ENCODE assay signal across 29 cellular contexts in the genomic region with DNA sequence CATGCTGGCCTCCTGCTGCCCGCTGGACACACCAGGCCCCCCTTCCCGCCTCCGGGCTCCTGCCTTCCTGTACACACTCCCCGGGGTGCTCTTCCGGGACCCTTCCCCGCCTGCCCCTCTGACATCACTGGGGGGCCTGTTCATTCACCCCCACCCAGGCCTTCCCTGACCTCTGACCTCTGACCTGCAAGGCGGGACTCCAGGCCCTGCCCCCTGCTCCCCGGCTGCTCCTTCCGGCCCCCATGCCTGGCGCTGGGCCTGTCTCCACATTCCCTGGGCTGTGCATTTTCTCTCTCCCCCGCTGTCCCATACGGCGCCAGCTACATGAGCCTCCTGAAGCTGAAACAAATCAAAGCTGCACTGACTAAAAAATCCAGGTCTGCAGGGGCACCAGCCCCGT.
"Had no signal": no experiment of that assay in that cellular context is flagged by ENCODE, and none has a peak within 500 bp of the region (broad histone marks: within the 10 kb centered on the region; RNA-seq: fewer than 3 reads in every experiment).

No MANE protein-coding gene starts in this region.

- H3K9me3 Mint-ChIP-seq: activated CD4-positive, alpha-beta memory T cell treated with anti-CD3 and anti-CD28 coated beads, Interleukin-2, amount 10 ng/mL, durations not matched to agents 7 days and 5 days; activated naive CD4-positive, alpha-beta T cell treated with anti-CD3 and anti-CD28 coated beads, Interleukin-2, amount 50 U/mL, for 24 hours; activated naive CD8-positive, alpha-beta T cell treated with anti-CD3 and anti-CD28 coated beads, Interleukin-2, amount 10 ng/mL, durations not matched to agents 7 days and 5 days had no signal

- H3K27me3 ChIP-seq: ascending aorta had no signal

- H3K27ac ChIP-seq: ascending aorta, RWPE1, WERI-Rb-1 had no signal

- H3K4me3 ChIP-seq: ascending aorta had no signal

- DNase-seq: activated CD4-positive, alpha-beta memory T cell treated with anti-CD3 and anti-CD28 coated beads, Interleukin-2, amount 10 ng/mL, durations not matched to agents 7 days and 5 days; activated CD4-positive, alpha-beta T cell treated with anti-CD3 and anti-CD28 coated beads for 1 hour; activated CD4-positive, alpha-beta T cell treated with anti-CD3 and anti-CD28 coated beads for 48 hours; activated CD4-positive, CD25-positive, alpha-beta regulatory T cell; activated CD8-positive, alpha-beta memory T cell treated with anti-CD3 and anti-CD28 coated beads for 24 hours; activated CD8-positive, alpha-beta memory T cell treated with anti-CD3 and anti-CD28 coated beads, Interleukin-2, amount 10 ng/mL, durations not matched to agents 7 days and 5 days; activated CD8-positive, alpha-beta memory T cell treated with anti-CD3 and anti-CD28 coated beads, Interleukin-2, amount 50 U/mL, for 48 hours; activated effector memory CD4-positive, alpha-beta T cell treated with Interleukin-2 at 50 U/mL for 16 hours; activated naive CD8-positive, alpha-beta T cell treated with anti-CD3 and anti-CD28 coated beads, Interleukin-2, amount 10 ng/mL, durations not matched to agents 7 days and 5 days; activated T-cell treated with anti-CD3 and anti-CD28 coated beads, Interleukin-2, amount 50 U/mL, for 48 hours; amygdala; NCI-H1105; NCI-H1417 treated with DMSO at 0.1 percent for 48 hours; NCI-H1694; NCI-H1930; NCI-H2081 treated with DMSO at 0.1 percent for 48 hours; NCI-H345; NCI-H524 treated with DMSO at 0.1 percent for 48 hours; NK-92 treated with Interleukin-12 subunit alpha and Interleukin-12 subunit beta, amount 100 ng/mL, for 24 hours; PC-3; SIG-M5; SW 1271; T-helper 1 cell; T-helper 2 cell; T-helper 9 cell; WERI-Rb-1 had no signal

- H3K27ac Mint-ChIP-seq: activated CD4-positive, alpha-beta memory T cell treated with anti-CD3 and anti-CD28 coated beads, Interleukin-2, amount 10 ng/mL, durations not matched to agents 7 days and 5 days; activated CD8-positive, alpha-beta memory T cell treated with anti-CD3 and anti-CD28 coated beads, Interleukin-2, amount 10 ng/mL, durations not matched to agents 7 days and 5 days; activated naive CD4-positive, alpha-beta T cell treated with anti-CD3 and anti-CD28 coated beads, Interleukin-2, amount 50 U/mL, for 24 hours; activated naive CD8-positive, alpha-beta T cell treated with anti-CD3 and anti-CD28 coated beads, Interleukin-2, amount 10 ng/mL, durations not matched to agents 7 days and 5 days had no signal

- H3K36me3 Mint-ChIP-seq: activated CD8-positive, alpha-beta memory T cell treated with anti-CD3 and anti-CD28 coated beads, Interleukin-2, amount 10 ng/mL, durations not matched to agents 7 days and 5 days; activated naive CD4-positive, alpha-beta T cell treated with anti-CD3 and anti-CD28 coated beads, Interleukin-2, amount 50 U/mL, for 24 hours; activated naive CD8-positive, alpha-beta T cell treated with anti-CD3 and anti-CD28 coated beads, Interleukin-2, amount 10 ng/mL, durations not matched to agents 7 days and 5 days had no signal

- H3K4me3 Mint-ChIP-seq: activated CD4-positive, alpha-beta memory T cell treated with anti-CD3 and anti-CD28 coated beads, Interleukin-2, amount 10 ng/mL, durations not matched to agents 7 days and 5 days; activated CD8-positive, alpha-beta memory T cell treated with anti-CD3 and anti-CD28 coated beads, Interleukin-2, amount 10 ng/mL, durations not matched to agents 7 days and 5 days; activated naive CD4-positive, alpha-beta T cell treated with anti-CD3 and anti-CD28 coated beads, Interleukin-2, amount 50 U/mL, for 24 hours; activated naive CD8-positive, alpha-beta T cell treated with anti-CD3 and anti-CD28 coated beads, Interleukin-2, amount 10 ng/mL, durations not matched to agents 7 days and 5 days had no signal

- H3K36me3 ChIP-seq: ascending aorta, WERI-Rb-1 had no signal

- H3K4me1 Mint-ChIP-seq: activated CD8-positive, alpha-beta memory T cell treated with anti-CD3 and anti-CD28 coated beads, Interleukin-2, amount 10 ng/mL, durations not matched to agents 7 days and 5 days had no signal

- H3K9me3 ChIP-seq: ascending aorta had no signal
